12 cellular contexts compared by ENCODE assay signal in genomic region chr11:46367916-46368267, GRCh38. TPM values are rescaled to one million over a fixed set of nuclear protein-coding genes. Genes with fewer than 3 reads are reported as not detected.
DNase-seq lines count a peak whose midpoint lies in the region; ATAC-seq, FAIRE-seq and TF ChIP-seq lines count a peak whose summit lies in the region.
"Had no signal": no experiment of that assay in that cellular context is flagged by ENCODE, and none has a peak within 500 bp of the region (broad histone marks: within the 10 kb centered on the region; RNA-seq: fewer than 3 reads in every experiment).

No MANE protein-coding gene starts in this region.

- H4K20me1 ChIP-seq in BLaER1 treated with 17β-estradiol and CSF1 and Interleukin-3, amounts not matched to agents 10 nM and 100 nM, result peaks cover 67 to 98% (median 73%) of the 10 kb centered on the region in 11 experiments
- peaks cover 50% of the 10 kb centered on the region for H4K20me1 ChIP-seq in astrocyte (ENCODE audit: insufficient read depth, low read length)

- no peak overlapping the region for H2BK15ac ChIP-seq in neuronal stem cell (ENCODE audit: low read length)

- H3K4ac ChIP-seq in neuronal stem cell (ENCODE audit: low read length), result no peak overlapping the region

- peaks cover 44 to 69% (median 61%) of the 10 kb centered on the region in 10 experiments for H3K4me1 ChIP-seq in BLaER1 treated with 17β-estradiol and CSF1 and Interleukin-3, amounts not matched to agents 10 nM and 100 nM
- peaks cover 18% of the 10 kb centered on the region for H3K4me1 ChIP-seq in astrocyte (ENCODE audit: insufficient read depth, low read length)
- H3K4me1 ChIP-seq in neuronal stem cell (ENCODE audit: control insufficient read depth in 2 of 2, insufficient read depth in 1 of 2, low read depth in 1 of 2, low read length in 2 of 2), result peaks cover 19 to 25% of the 10 kb centered on the region in 2 donors

- H2BK120ac ChIP-seq in neuronal stem cell (ENCODE audit: low read depth, low read length), result no peak overlapping the region

- H3K9me3 Mint-ChIP-seq in HFFc6 (no peaks in the 10 kb centered on the region), astrocyte (ENCODE audit: unreplicated experiment) (no peaks in the 10 kb centered on the region)
- H3K9me3 Mint-ChIP-seq in activated CD4-positive, alpha-beta memory T cell treated with anti-CD3 and anti-CD28 coated beads, Interleukin-2, amount 10 ng/mL, durations not matched to agents 7 days and 5 days, result no peaks in the 10 kb centered on the region
- H3K9me3 Mint-ChIP-seq: mesothelial cell of epicardium had no signal

- H3K27ac Mint-ChIP-seq in HFFc6, result no peak overlapping the region
- H3K27ac Mint-ChIP-seq in astrocyte (ENCODE audit: unreplicated experiment), result no peak overlapping the region
- no peak overlapping the region for H3K27ac Mint-ChIP-seq in activated CD4-positive, alpha-beta memory T cell treated with anti-CD3 and anti-CD28 coated beads, Interleukin-2, amount 10 ng/mL, durations not matched to agents 7 days and 5 days

- FAIRE-seq in astrocyte (lab: Jason Lieb, UNC), result no peak
- FAIRE-seq: frontal cortex had no signal

- no peak overlapping the region for H3K14ac ChIP-seq in neuronal stem cell (ENCODE audit: low read length)

- H3K4me2 ChIP-seq in BLaER1 treated with 17β-estradiol and CSF1 and Interleukin-3, amounts not matched to agents 10 nM and 100 nM, result peak overlapping the region in 10 of 11 experiments; percentile 4 to 75 (median 66); a peak in 14 of 22 replicates
- H3K4me2 ChIP-seq in astrocyte (ENCODE audit: low read length), result no peak overlapping the region
- H3K4me2 ChIP-seq in neuronal stem cell (ENCODE audit: insufficient read depth, low read length, poor library complexity, severe bottlenecking), result no peak overlapping the region

- H3K18ac ChIP-seq in neuronal stem cell (ENCODE audit: low read length), result peak overlapping the region; percentile 78

- H3K4me3 Mint-ChIP-seq in HFFc6 (no peak overlapping the region), astrocyte (ENCODE audit: unreplicated experiment) (peak overlapping the region; percentile 14)
- no peak overlapping the region for H3K4me3 Mint-ChIP-seq in activated CD4-positive, alpha-beta memory T cell treated with anti-CD3 and anti-CD28 coated beads, Interleukin-2, amount 10 ng/mL, durations not matched to agents 7 days and 5 days

- H2BK12ac ChIP-seq in neuronal stem cell (ENCODE audit: low read length), result no peak overlapping the region

- no CpG with 5 or more reads among the region's 12 CpGs for WGBS in neuronal stem cell (ENCODE audit: extremely low coverage in 2 of 2, insufficient read length in 2 of 2, insufficient replicate concordance in 1 of 2), 2 donors

- H3K27me3 Mint-ChIP-seq in HFFc6 (ENCODE audit: insufficient read depth) (no peaks in the 10 kb centered on the region), astrocyte (ENCODE audit: low read depth, unreplicated experiment) (no peaks in the 10 kb centered on the region)
- no peaks in the 10 kb centered on the region for H3K27me3 Mint-ChIP-seq in activated CD4-positive, alpha-beta memory T cell treated with anti-CD3 and anti-CD28 coated beads, Interleukin-2, amount 10 ng/mL, durations not matched to agents 7 days and 5 days

- H3K79me1 ChIP-seq in neuronal stem cell (ENCODE audit: low read depth, low read length), result peaks cover 7% of the 10 kb centered on the region

- H3K79me2 ChIP-seq in astrocyte (ENCODE audit: insufficient read depth, low read length), result peaks cover 14% of the 10 kb centered on the region

- no peak overlapping the region for H4K8ac ChIP-seq in neuronal stem cell (ENCODE audit: low read depth, low read length)

- CTCF ChIA-PET in activated CD4-positive, alpha-beta memory T cell treated with anti-CD3 and anti-CD28 coated beads, Interleukin-2, amount 10 ng/mL, durations not matched to agents 7 days and 5 days (lab: Charles Lee), result interaction anchor here (0.8 to 12.2 kb wide), 8 partner anchors 8 to 161 kb away, joined by 3 to 210 read pairs (median 6); partner anchors contain the start of gene DGKZ

- H3K23ac ChIP-seq in neuronal stem cell (ENCODE audit: low read depth, low read length, poor library complexity), result peak overlapping the region; percentile 90

- DNase-seq in HFFc6 (no peak), astrocyte (ENCODE audit: low read depth) (no peak), neuronal stem cell (ENCODE audit: low spot score) (no peak), NCI-H510A treated with DMSO at 0.1 percent for 48 hours (lab: John Stamatoyannopoulos, UW) (no peak)
- DNase-seq in activated CD4-positive, alpha-beta memory T cell treated with anti-CD3 and anti-CD28 coated beads, Interleukin-2, amount 10 ng/mL, durations not matched to agents 7 days and 5 days, result no peak
- DNase-seq: AML-193 had no signal

- POLR2A ChIA-PET in activated CD4-positive, alpha-beta memory T cell treated with anti-CD3 and anti-CD28 coated beads, Interleukin-2, amount 10 ng/mL, durations not matched to agents 7 days and 5 days (lab: Charles Lee), result interaction anchor here (0.8 to 12.2 kb wide), 2 partner anchors 12 to 19 kb away, joined by 3 to 143 read pairs; partner anchors contain the start of gene DGKZ

- H3K36me3 Mint-ChIP-seq in HFFc6 (ENCODE audit: low read depth) (no peaks in the 10 kb centered on the region), astrocyte (ENCODE audit: low read depth, unreplicated experiment) (peaks cover 9% of the 10 kb centered on the region)
- H3K36me3 Mint-ChIP-seq in activated CD4-positive, alpha-beta memory T cell treated with anti-CD3 and anti-CD28 coated beads, Interleukin-2, amount 10 ng/mL, durations not matched to agents 7 days and 5 days (ENCODE audit: low read depth), result peaks cover 35% of the 10 kb centered on the region

- H3K27me3 ChIP-seq in BLaER1 treated with 17β-estradiol and CSF1 and Interleukin-3, amounts not matched to agents 10 nM and 100 nM, result no peaks in the 10 kb centered on the region
- H3K27me3 ChIP-seq in astrocyte (ENCODE audit: insufficient read depth, low read length) (no peaks in the 10 kb centered on the region), neuronal stem cell (ENCODE audit: control insufficient read depth in 3 of 3, insufficient read depth in 3 of 3, low read depth in 1 of 3, low read length in 3 of 3) (no peaks in the 10 kb centered on the region)
- H3K27me3 ChIP-seq: right atrium auricular region had no signal

- no peaks in the 10 kb centered on the region for H3K9me3 ChIP-seq in BLaER1 treated with 17β-estradiol and CSF1 and Interleukin-3, amounts not matched to agents 10 nM and 100 nM (replicated peaks in 1 of 11)
- H3K9me3 ChIP-seq in astrocyte (ENCODE audit: insufficient read depth, low read depth, low read length) (no peaks in the 10 kb centered on the region), neuronal stem cell (replicated peaks in 1 of 2; ENCODE audit: control insufficient read depth in 2 of 2, insufficient read depth in 1 of 2, low read depth in 1 of 2, low read length in 2 of 2) (peaks cover 0 to 2% of the 10 kb centered on the region in 2 donors)
- H3K9me3 ChIP-seq: right atrium auricular region had no signal

- peak overlapping the region in 4 of 11 experiments; percentile 7 to 55 (median 14); a peak in 4 of 22 replicates for H3K27ac ChIP-seq in BLaER1 treated with 17β-estradiol and CSF1 and Interleukin-3, amounts not matched to agents 10 nM and 100 nM
- no peak overlapping the region for H3K27ac ChIP-seq in astrocyte (ENCODE audit: low read depth, low read length)
- no peak overlapping the region for H3K27ac ChIP-seq in neuronal stem cell (replicated peaks; ENCODE audit: low read length)

- peaks cover 53 to 95% (median 71%) of the 10 kb centered on the region in 11 experiments for H3K36me3 ChIP-seq in BLaER1 treated with 17β-estradiol and CSF1 and Interleukin-3, amounts not matched to agents 10 nM and 100 nM
- H3K36me3 ChIP-seq in astrocyte (ENCODE audit: insufficient read depth, low read length) (no peaks in the 10 kb centered on the region), neuronal stem cell (replicated peaks in 1 of 2; ENCODE audit: control insufficient read depth in 2 of 2, insufficient read depth in 2 of 2, low read length in 2 of 2) (peaks cover 8 to 32% of the 10 kb centered on the region in 2 donors)

- TF ChIP-seq CTCF in HFFc6 (IDR thresholded peaks at IDR 0.05), result peak; percentile 64
- TF ChIP-seq CTCF in astrocyte (IDR thresholded peaks at IDR 0.05; ENCODE audit: insufficient read depth, low read depth, low read length), result no peak

- no peak overlapping the region for H4K91ac ChIP-seq in neuronal stem cell (ENCODE audit: low read depth, low read length, poor library complexity)

- H2AFZ ChIP-seq in astrocyte (ENCODE audit: low read depth, low read length), result no peak overlapping the region
- H2AFZ ChIP-seq in neuronal stem cell (ENCODE audit: low read length), result no peak overlapping the region

- H3K4me1 Mint-ChIP-seq in HFFc6 (ENCODE audit: low read depth) (peaks cover 15% of the 10 kb centered on the region), astrocyte (ENCODE audit: low read depth, unreplicated experiment) (peaks cover 7% of the 10 kb centered on the region)
- peaks cover 22% of the 10 kb centered on the region for H3K4me1 Mint-ChIP-seq in activated CD4-positive, alpha-beta memory T cell treated with anti-CD3 and anti-CD28 coated beads, Interleukin-2, amount 10 ng/mL, durations not matched to agents 7 days and 5 days

- H3K9ac ChIP-seq in BLaER1 treated with 17β-estradiol and CSF1 and Interleukin-3, amounts not matched to agents 10 nM and 100 nM, result peak overlapping the region in 4 of 11 experiments; percentile 27 to 56 (median 50); a peak in 6 of 22 replicates
- H3K9ac ChIP-seq in astrocyte (ENCODE audit: low read length) (no peak overlapping the region), neuronal stem cell (ENCODE audit: low read depth, low read length, poor library complexity) (no peak overlapping the region)

- peak overlapping the region; percentile 66 for H2AK5ac ChIP-seq in neuronal stem cell (ENCODE audit: low read depth, low read length)

- no peak overlapping the region for H2BK5ac ChIP-seq in neuronal stem cell (ENCODE audit: low read length)

- no peak for ATAC-seq in GM18502 (IDR thresholded peaks at IDR 0.05; ENCODE audit: poor library complexity, unreplicated experiment)

- no peak overlapping the region for H3K4me3 ChIP-seq in BLaER1 treated with 17β-estradiol and CSF1 and Interleukin-3, amounts not matched to agents 10 nM and 100 nM
- H3K4me3 ChIP-seq in astrocyte (ENCODE audit: insufficient read depth, low read depth, low read length), result no peak overlapping the region
- no peak overlapping the region for H3K4me3 ChIP-seq in neuronal stem cell (ENCODE audit: low read length in 2 of 2)
- H3K4me3 ChIP-seq: right atrium auricular region had no signal

RNA-seq across cellular contexts. Expression of gene MDK, which starts 13.6 kb away (rescaled TPM):
- 10 to 100 TPM in 5 of 6 experiments, 1 to 10 TPM in 1; 9.7 to 22.9 (median 18.9) TPM for total RNA-seq in HFFc6 (2021; fragmentation: NEBNext Ultra II Directional; extraction: Animal tissue kit (Norgen Biotek cat#: 25700))
- 277 and 325 TPM in 2 replicates for total RNA-seq in astrocyte
- 1,851 TPM for polyA plus RNA-seq in neuronal stem cell (2013, experiment 1 of 2)
- polyA plus RNA-seq in neuronal stem cell (2013, experiment 2 of 2), result 1,853 TPM
- 1 to 10 TPM; 3.5 to 4.1 TPM for total RNA-seq in activated CD4-positive, alpha-beta memory T cell treated with anti-CD3 and anti-CD28 coated beads, Interleukin-2, amount 10 ng/mL, durations not matched to agents 7 days and 5 days

RNA-seq across cellular contexts. Expression of gene DGKZ, which starts 20.6 kb away (rescaled TPM):
- 10 to 100 TPM; 40.4 to 49.8 (median 46.2) TPM for total RNA-seq in HFFc6 (2021; fragmentation: NEBNext Ultra II Directional; extraction: Animal tissue kit (Norgen Biotek cat#: 25700))
- total RNA-seq in astrocyte, result 53.8 and 59.3 TPM in 2 replicates
- 33.3 TPM for polyA plus RNA-seq in neuronal stem cell (2013, experiment 1 of 2)
- polyA plus RNA-seq in neuronal stem cell (2013, experiment 2 of 2), result 32.3 TPM
- 100 to 1,000 TPM; 141 to 143 TPM for total RNA-seq in activated CD4-positive, alpha-beta memory T cell treated with anti-CD3 and anti-CD28 coated beads, Interleukin-2, amount 10 ng/mL, durations not matched to agents 7 days and 5 days

RNA-seq across cellular contexts. Expression of gene CHRM4, which starts 23.7 kb away (rescaled TPM):
- not detected for total RNA-seq in HFFc6 (2021; fragmentation: NEBNext Ultra II Directional; extraction: Animal tissue kit (Norgen Biotek cat#: 25700))
- total RNA-seq in astrocyte, result 0.27 and 0.43 TPM in 2 replicates
- 0.10 TPM for polyA plus RNA-seq in neuronal stem cell (2013, experiment 1 of 2)
- polyA plus RNA-seq in neuronal stem cell (2013, experiment 2 of 2), result 0.15 TPM
- under 1 TPM; 0.30 to 0.38 TPM for total RNA-seq in activated CD4-positive, alpha-beta memory T cell treated with anti-CD3 and anti-CD28 coated beads, Interleukin-2, amount 10 ng/mL, durations not matched to agents 7 days and 5 days
- total RNA-seq: epithelial cell of proximal tubule had no signal

Comparison
In these comparisons a context has a peak if more than half of its experiments do, and no peak if none do; other contexts are left out.
1. H3K4me2 ChIP-seq: peak in BLaER1 treated with 17β-estradiol and CSF1 and Interleukin-3, amounts not matched to agents 10 nM and 100 nM (10 of 11); none in astrocyte (single experiment) and neuronal stem cell (single experiment).
2. RNA of gene MDK, which starts 13.6 kb away (total RNA-seq): 277 to 325 TPM in astrocyte; 9.7 to 22.9 TPM in HFFc6 and 3.5 to 4.1 TPM in activated CD4-positive, alpha-beta memory T cell treated with anti-CD3 and anti-CD28 coated beads, Interleukin-2, amount 10 ng/mL, durations not matched to agents 7 days and 5 days; every median in the first group is over 10 times any median in the second.